In genomic region chr12:81094718-81095360, GRCh38 we compare ENCODE assay signal across 20 cellular contexts. TPM values are rescaled to one million over a fixed set of nuclear protein-coding genes. Genes with fewer than 3 reads are reported as not detected.
DNase-seq lines count a peak whose midpoint lies in the region; ATAC-seq and TF ChIP-seq lines count a peak whose summit lies in the region.
"Had no signal": no experiment of that assay in that cellular context is flagged by ENCODE, and none has a peak within 500 bp of the region (broad histone marks: within the 10 kb centered on the region; RNA-seq: fewer than 3 reads in every experiment).

No MANE protein-coding gene starts in this region.

- H3K4me3 ChIP-seq in BLaER1 (no peak overlapping the region), mesendoderm (ENCODE audit: low read length) (no peak overlapping the region), subcutaneous abdominal adipose tissue (ENCODE audit: low read depth in 1 of 5, low read length in 5 of 5) (no peak overlapping the region)
- H3K4me3 ChIP-seq: SK-N-MC had no signal

- H4K8ac ChIP-seq in mesendoderm (ENCODE audit: low read depth, low read length): no peak overlapping the region

- peaks cover 11% of the 10 kb centered on the region for H3K79me1 ChIP-seq in mesendoderm (ENCODE audit: low read length)

- H3K27ac ChIP-seq in BLaER1 (no peak overlapping the region), mesendoderm (ENCODE audit: low read depth, low read length) (no peak overlapping the region), subcutaneous abdominal adipose tissue (ENCODE audit: low read depth, low read length) (peak overlapping the region; percentile 83), foreskin keratinocyte (no peak overlapping the region)
- H3K27ac ChIP-seq: RWPE1, SK-N-MC had no signal

- H3K27me3 ChIP-seq in BLaER1: no peaks in the 10 kb centered on the region
- no peaks in the 10 kb centered on the region for H3K27me3 ChIP-seq in mesendoderm (ENCODE audit: insufficient read depth, low read length, poor library complexity)
- no peaks in the 10 kb centered on the region for H3K27me3 ChIP-seq in subcutaneous abdominal adipose tissue (ENCODE audit: control insufficient read depth in 5 of 5, insufficient read depth in 4 of 5, low read length in 5 of 5)
- no peaks in the 10 kb centered on the region for H3K27me3 ChIP-seq in foreskin keratinocyte

- no peak overlapping the region for H2BK120ac ChIP-seq in mesendoderm (ENCODE audit: low read depth, low read length)

- H2AK5ac ChIP-seq in mesendoderm (ENCODE audit: low read length): no peak overlapping the region

- H3K4me2 ChIP-seq in BLaER1: peak overlapping the region; percentile 14; the same call in 1 of the 2 replicates
- no peak overlapping the region for H3K4me2 ChIP-seq in mesendoderm (ENCODE audit: low read length)

- ATAC-seq in GM21526 (IDR thresholded peaks at IDR 0.05; ENCODE audit: low FRiP score, unreplicated experiment): no peak
- ATAC-seq in HG03159 (IDR thresholded peaks at IDR 0.05; ENCODE audit: unreplicated experiment): no peak
- no peak for ATAC-seq in foreskin keratinocyte

- H3K36me3 ChIP-seq in BLaER1: no peaks in the 10 kb centered on the region
- H3K36me3 ChIP-seq in mesendoderm (ENCODE audit: control insufficient read depth, insufficient read depth, low read length): no peaks in the 10 kb centered on the region
- H3K36me3 ChIP-seq in subcutaneous abdominal adipose tissue (ENCODE audit: control insufficient read depth in 5 of 5, insufficient read depth in 5 of 5, low read length in 5 of 5): no peaks in the 10 kb centered on the region

- DNase-seq in ELF-1 (ENCODE audit: low read depth, low spot score): peak; percentile 46
- peak; percentile 70 for DNase-seq in mesendoderm
- DNase-seq in foreskin keratinocyte: no peak
- DNase-seq: CD8-positive, alpha-beta memory T cell; DMS 273 treated with DMSO at 0.1 percent for 48 hours; DMS79 treated with DMSO at 0.1 percent for 48 hours; Karpas-422; NCI-H1092 treated with DMSO at 0.1 percent for 48 hours; NCI-H1436; NCI-H187 treated with DMSO at 0.1 percent for 48 hours; NCI-H2107; NCI-H526 treated with DMSO at 0.1 percent for 48 hours; SHP77 treated with DMSO at 0.1 percent for 48 hours had no signal

- no peak overlapping the region for H3K18ac ChIP-seq in mesendoderm (ENCODE audit: low read length)

- H3K4ac ChIP-seq in mesendoderm (ENCODE audit: low read depth, low read length): no peak overlapping the region

- no peak overlapping the region for H2BK15ac ChIP-seq in mesendoderm (replicated peaks; ENCODE audit: low read depth)

- H3K56ac ChIP-seq in mesendoderm (ENCODE audit: low read length): peak overlapping the region; percentile 27

- WGBS in mesendoderm (ENCODE audit: extremely low coverage, insufficient coverage, low lambda C conversion rate): no CpG with 5 or more reads among the region's 1 CpG

- no peaks in the 10 kb centered on the region for H3K9me3 ChIP-seq in BLaER1
- no peaks in the 10 kb centered on the region for H3K9me3 ChIP-seq in subcutaneous abdominal adipose tissue (ENCODE audit: control insufficient read depth in 5 of 5, low read length in 5 of 5)

- H3K23ac ChIP-seq in mesendoderm (ENCODE audit: low read length): no peak overlapping the region

- H4K20me1 ChIP-seq in BLaER1: no peaks in the 10 kb centered on the region

- TF ChIP-seq CTCF in foreskin keratinocyte (conservative IDR thresholded peaks at IDR 0.05): no peak

- H3K4me1 ChIP-seq in BLaER1: peaks cover 14% of the 10 kb centered on the region
- H3K4me1 ChIP-seq in mesendoderm (ENCODE audit: control insufficient read depth, low read depth, low read length): peaks cover 5% of the 10 kb centered on the region
- H3K4me1 ChIP-seq in subcutaneous abdominal adipose tissue (ENCODE audit: control insufficient read depth in 5 of 5, insufficient read depth in 5 of 5, low read length in 5 of 5): peaks cover 3 to 31% (median 11%) of the 10 kb centered on the region in 5 donors
- no peaks in the 10 kb centered on the region for H3K4me1 ChIP-seq in foreskin keratinocyte

- no peak overlapping the region for H2BK5ac ChIP-seq in mesendoderm (ENCODE audit: low read length)

- no peak overlapping the region for H4K5ac ChIP-seq in mesendoderm (ENCODE audit: low read length)

- H3K9ac ChIP-seq in BLaER1: no peak overlapping the region
- no peak overlapping the region for H3K9ac ChIP-seq in mesendoderm (ENCODE audit: low read length)
- H3K9ac ChIP-seq in subcutaneous abdominal adipose tissue (ENCODE audit: low read length in 5 of 5): peak overlapping the region in 2 of 5 donors; percentile 14 to 66

- peaks cover 20% of the 10 kb centered on the region for H3K79me2 ChIP-seq in mesendoderm (ENCODE audit: control insufficient read depth, insufficient read depth, low read length)

RNA-seq across cellular contexts. Expression of gene ACSS3, which starts 17.0 kb away (rescaled TPM):
- 15.0 TPM for polyA plus RNA-seq in mesendoderm (2013, experiment 1 of 2)
- 14.2 TPM for polyA plus RNA-seq in mesendoderm (2013, experiment 2 of 2)
- total RNA-seq in foreskin keratinocyte: 0.04 and 0.07 TPM in 2 replicates
- polyA plus RNA-seq in foreskin keratinocyte: 0.02 TPM in 1 of 2 replicates, not detected in the other
- total RNA-seq: CD8-positive, alpha-beta memory T cell; HT-29 had no signal
- polyA plus RNA-seq: CD8-positive, alpha-beta memory T cell had no signal

Comparison
In these comparisons a context has a peak if more than half of its experiments do, and no peak if none do; other contexts are left out.
1. DNase-seq: peak in ELF-1 (single experiment) and mesendoderm (single experiment); none in foreskin keratinocyte (0 of 2).